In genomic region chr2:19352946-19353720, GRCh38 we compare ENCODE assay signal across 28 cellular contexts. TPM values are rescaled to one million over a fixed set of nuclear protein-coding genes. Genes with fewer than 3 reads are reported as not detected.
DNase-seq lines count a peak whose midpoint lies in the region; ATAC-seq and TF ChIP-seq lines count a peak whose summit lies in the region.
"Had no signal": no experiment of that assay in that cellular context is flagged by ENCODE, and none has a peak within 500 bp of the region (broad histone marks: within the 10 kb centered on the region; RNA-seq: fewer than 3 reads in every experiment).

No MANE protein-coding gene starts in this region.

- H3K4me1 ChIP-seq in endodermal cell (ENCODE audit: control insufficient read depth, insufficient read depth, low read length) (peaks cover 3% of the 10 kb centered on the region), mesendoderm (ENCODE audit: control insufficient read depth, low read depth, low read length) (peaks cover 7% of the 10 kb centered on the region)

- H3K56ac ChIP-seq in mesendoderm (ENCODE audit: low read length): no peak overlapping the region

- no peak overlapping the region for H2BK5ac ChIP-seq in mesendoderm (ENCODE audit: low read length)

- no peak overlapping the region for H3K4ac ChIP-seq in mesendoderm (ENCODE audit: low read depth, low read length)

- no peak overlapping the region for H3K4me3 Mint-ChIP-seq in activated CD4-positive, alpha-beta T cell treated with anti-CD3 and anti-CD28 coated beads for 36 hours
- no peak overlapping the region for H3K4me3 Mint-ChIP-seq in endodermal cell
- peak overlapping the region; percentile 60 for H3K4me3 Mint-ChIP-seq in type B pancreatic cell
- H3K4me3 Mint-ChIP-seq: activated T-helper 1 cell treated with anti-CD3 and anti-CD28 coated beads, Interleukin-12 subunit alpha, Interleukin-12 subunit beta, Interleukin-2, Interleukin-4 antibody, amounts not matched to agents 30 ng/mL and 10 ng/mL and 1 ng/mL, durations not matched to agents 14 hours and 24 hours and 36 hours; CD8-positive, alpha-beta T cell; central memory CD8-positive, alpha-beta T cell had no signal

- H3K9me3 Mint-ChIP-seq in activated CD4-positive, alpha-beta T cell treated with anti-CD3 and anti-CD28 coated beads for 36 hours (ENCODE audit: low read depth): no peaks in the 10 kb centered on the region
- H3K9me3 Mint-ChIP-seq in endodermal cell (no peaks in the 10 kb centered on the region), type B pancreatic cell (no peaks in the 10 kb centered on the region)
- H3K9me3 Mint-ChIP-seq: activated naive CD4-positive, alpha-beta T cell treated with anti-CD3 and anti-CD28 coated beads, Interleukin-2, amount 50 U/mL, for 24 hours; activated T-helper 1 cell treated with anti-CD3 and anti-CD28 coated beads, Interleukin-12 subunit alpha, Interleukin-12 subunit beta, Interleukin-2, Interleukin-4 antibody, amounts not matched to agents 30 ng/mL and 10 ng/mL and 1 ng/mL, durations not matched to agents 14 hours and 24 hours and 36 hours; CD8-positive, alpha-beta T cell; central memory CD8-positive, alpha-beta T cell had no signal

- DNase-seq in activated CD4-positive, alpha-beta T cell treated with anti-CD3 and anti-CD28 coated beads for 36 hours: peak; percentile 10
- no peak for DNase-seq in activated CD4-positive, alpha-beta T cell treated with anti-CD3 and anti-CD28 coated beads, Interleukin-2, amount 50 U/mL, for 1 hour
- peak; percentile 73 for DNase-seq in endodermal cell
- DNase-seq in mesendoderm: peak; percentile 44
- no peak for DNase-seq in type B pancreatic cell (ENCODE audit: extremely low spot score, unreplicated experiment)
- no peak for DNase-seq in WERI-Rb-1
- no peak for DNase-seq in CD1c-positive myeloid dendritic cell (ENCODE audit: extremely low spot score)
- DNase-seq: 8988T; activated CD4-positive, alpha-beta T cell treated with anti-CD3 and anti-CD28 coated beads, Interleukin-2, amount 50 U/mL, for 4 hours; CD8-positive, alpha-beta T cell; DMS153; erythroblast; lower lobe of right lung; NCI-H1048; NCI-H1694 treated with DMSO at 0.1 percent for 48 hours; NCI-H2171 treated with DMSO at 0.1 percent for 48 hours; NCI-H524 treated with DMSO at 0.1 percent for 48 hours; SIG-M5; stimulated activated CD4-positive, alpha-beta T cell treated with anti-CD3 and anti-CD28 coated beads, Interleukin-1b, Interleukin-23, amount 100 ng/mL, for 48 hours; upper lobe of right lung had no signal

- TF ChIP-seq CTCF in endodermal cell (conservative IDR thresholded peaks at IDR 0.05) (peak; percentile 38), type B pancreatic cell (conservative IDR thresholded peaks at IDR 0.05) (no peak), WERI-Rb-1 (IDR thresholded peaks at IDR 0.05; ENCODE audit: low read depth, low read length) (no peak)

- no peak overlapping the region for H4K5ac ChIP-seq in mesendoderm (ENCODE audit: low read length)

- peaks cover 1% of the 10 kb centered on the region for H3K36me3 Mint-ChIP-seq in activated CD4-positive, alpha-beta T cell treated with anti-CD3 and anti-CD28 coated beads for 36 hours (ENCODE audit: low read depth)
- H3K36me3 Mint-ChIP-seq in endodermal cell (ENCODE audit: low read depth) (no peaks in the 10 kb centered on the region), type B pancreatic cell (peaks cover 37% of the 10 kb centered on the region)
- H3K36me3 Mint-ChIP-seq: activated naive CD4-positive, alpha-beta T cell treated with anti-CD3 and anti-CD28 coated beads, Interleukin-2, amount 50 U/mL, for 24 hours; CD8-positive, alpha-beta T cell had no signal

- H2BK15ac ChIP-seq in mesendoderm (replicated peaks; ENCODE audit: low read depth): no peak overlapping the region

- no peak overlapping the region for H3K4me2 ChIP-seq in mesendoderm (ENCODE audit: low read length)

- H3K9me3 ChIP-seq in endodermal cell (ENCODE audit: control insufficient read depth, low read length): no peaks in the 10 kb centered on the region
- peaks cover 28% of the 10 kb centered on the region for H3K9me3 ChIP-seq in WERI-Rb-1 (ENCODE audit: severe bottlenecking)
- H3K9me3 ChIP-seq: lower lobe of right lung, upper lobe of right lung had no signal

- intact Hi-C loops in activated CD4-positive, alpha-beta T cell treated with anti-CD3 and anti-CD28 coated beads for 36 hours (cut with DNase I, micrococcal nuclease): loop anchor here in 1 of 2 experiments (5.0 kb wide), 2 partner anchors 1104 to 1314 kb away; partner anchors contain the start of gene GDF7

- H3K18ac ChIP-seq in mesendoderm (ENCODE audit: low read length): no peak overlapping the region

- H4K8ac ChIP-seq in mesendoderm (ENCODE audit: low read depth, low read length): no peak overlapping the region

- H3K4me1 Mint-ChIP-seq in activated CD4-positive, alpha-beta T cell treated with anti-CD3 and anti-CD28 coated beads for 36 hours: peaks cover 38% of the 10 kb centered on the region
- H3K4me1 Mint-ChIP-seq in endodermal cell (peaks cover 22% of the 10 kb centered on the region), type B pancreatic cell (ENCODE audit: unreplicated experiment) (peaks cover 30% of the 10 kb centered on the region)

- H2AK5ac ChIP-seq in mesendoderm (ENCODE audit: low read length): no peak overlapping the region

- peaks cover 76% of the 10 kb centered on the region for H3K27me3 Mint-ChIP-seq in activated CD4-positive, alpha-beta T cell treated with anti-CD3 and anti-CD28 coated beads for 36 hours
- H3K27me3 Mint-ChIP-seq in endodermal cell (ENCODE audit: insufficient read depth) (peaks cover 100% of the 10 kb centered on the region), type B pancreatic cell (peaks cover 87% of the 10 kb centered on the region)

- H3K27ac ChIP-seq in endodermal cell (ENCODE audit: low read depth, low read length): no peak overlapping the region
- H3K27ac ChIP-seq in mesendoderm (ENCODE audit: low read depth, low read length): no peak overlapping the region
- no peak overlapping the region for H3K27ac ChIP-seq in WERI-Rb-1
- H3K27ac ChIP-seq: lower lobe of right lung, skin epidermis, upper lobe of right lung had no signal

- POLR2A ChIA-PET in activated CD4-positive, alpha-beta T cell treated with anti-CD3 and anti-CD28 coated beads for 36 hours (lab: Charles Lee): no interaction called here

- ATAC-seq in activated CD4-positive, alpha-beta T cell treated with anti-CD3 and anti-CD28 coated beads for 36 hours: no peak
- ATAC-seq in HG03457 (IDR thresholded peaks at IDR 0.05; ENCODE audit: unreplicated experiment): no peak
- ATAC-seq: CD8-positive, alpha-beta T cell; lower lobe of right lung; Panc1; upper lobe of right lung had no signal

- H3K36me3 ChIP-seq in endodermal cell (ENCODE audit: control insufficient read depth, insufficient read depth, low read length) (no peaks in the 10 kb centered on the region), mesendoderm (ENCODE audit: control insufficient read depth, insufficient read depth, low read length) (no peaks in the 10 kb centered on the region), WERI-Rb-1 (no peaks in the 10 kb centered on the region)
- H3K36me3 ChIP-seq: upper lobe of right lung had no signal

- H3K4me3 ChIP-seq in endodermal cell (ENCODE audit: low read length): no peak overlapping the region
- H3K4me3 ChIP-seq in mesendoderm (ENCODE audit: low read length): no peak overlapping the region
- H3K4me3 ChIP-seq in WERI-Rb-1 (ENCODE audit: low read depth, low read length): no peak overlapping the region
- H3K4me3 ChIP-seq: lower lobe of right lung, skin epidermis, upper lobe of right lung had no signal

- no peak overlapping the region for H3K9ac ChIP-seq in endodermal cell (ENCODE audit: extremely low read depth, low read length, poor library complexity, severe bottlenecking)
- H3K9ac ChIP-seq in mesendoderm (ENCODE audit: low read length): no peak overlapping the region

- no peaks in the 10 kb centered on the region for H3K79me2 ChIP-seq in mesendoderm (ENCODE audit: control insufficient read depth, insufficient read depth, low read length)

- no peaks in the 10 kb centered on the region for H3K79me1 ChIP-seq in mesendoderm (ENCODE audit: low read length)

- H2BK120ac ChIP-seq in mesendoderm (ENCODE audit: low read depth, low read length): no peak overlapping the region

- WGBS in endodermal cell (ENCODE audit: insufficient coverage in 1 of 2, insufficient read length in 1 of 2), 2 experiments: 14 to 22% methylated on average over 24 to 40 of the region's 40 CpGs
- WGBS in mesendoderm (ENCODE audit: extremely low coverage, insufficient coverage, low lambda C conversion rate): no CpG with 5 or more reads among the region's 40 CpGs

- H3K27ac Mint-ChIP-seq in activated CD4-positive, alpha-beta T cell treated with anti-CD3 and anti-CD28 coated beads for 36 hours: no peak overlapping the region
- H3K27ac Mint-ChIP-seq in endodermal cell (no peak overlapping the region), type B pancreatic cell (peak overlapping the region; percentile 39)
- H3K27ac Mint-ChIP-seq: activated naive CD4-positive, alpha-beta T cell treated with anti-CD3 and anti-CD28 coated beads, Interleukin-2, amount 50 U/mL, for 24 hours; activated T-helper 1 cell treated with anti-CD3 and anti-CD28 coated beads, Interleukin-12 subunit alpha, Interleukin-12 subunit beta, Interleukin-2, Interleukin-4 antibody, amounts not matched to agents 30 ng/mL and 10 ng/mL and 1 ng/mL, durations not matched to agents 14 hours and 24 hours and 36 hours; CD8-positive, alpha-beta T cell had no signal

- CTCF ChIA-PET in activated CD4-positive, alpha-beta T cell treated with anti-CD3 and anti-CD28 coated beads for 36 hours (lab: Charles Lee): interaction anchor here (0.7 to 1.6 kb wide), 3 partner anchors 9 to 968 kb away, joined by 3 to 5 read pairs (median 3); no protein-coding TSS in a partner anchor

- H3K27me3 ChIP-seq in endodermal cell (ENCODE audit: control insufficient read depth, insufficient read depth, low read length, poor library complexity, severe bottlenecking) (peaks cover 99% of the 10 kb centered on the region), mesendoderm (ENCODE audit: insufficient read depth, low read length, poor library complexity) (peaks cover 74% of the 10 kb centered on the region), WERI-Rb-1 (ENCODE audit: insufficient read depth, low read depth, severe bottlenecking) (peaks cover 96% of the 10 kb centered on the region)

- H3K23ac ChIP-seq in mesendoderm (ENCODE audit: low read length): no peak overlapping the region

RNA-seq across cellular contexts. Expression of gene OSR1, which starts 5.3 kb away (rescaled TPM):
- not detected for total RNA-seq in activated CD4-positive, alpha-beta T cell treated with anti-CD3 and anti-CD28 coated beads for 36 hours
- total RNA-seq in endodermal cell: not detected
- 0.82 TPM for polyA plus RNA-seq in endodermal cell (2013, experiment 1 of 2)
- polyA plus RNA-seq in endodermal cell (2013, experiment 2 of 2): 0.46 TPM
- 0.04 TPM for polyA plus RNA-seq in mesendoderm (2013, experiment 1 of 2)
- 0.08 TPM for polyA plus RNA-seq in mesendoderm (2013, experiment 2 of 2)
- 9.5 and 55.7 TPM in 2 replicates for total RNA-seq in type B pancreatic cell (ENCODE audit: low replicate concordance)
- total RNA-seq: activated T-helper 1 cell treated with anti-CD3 and anti-CD28 coated beads, Interleukin-12 subunit alpha, Interleukin-12 subunit beta, Interleukin-2, Interleukin-4 antibody, amounts not matched to agents 30 ng/mL and 10 ng/mL and 1 ng/mL, durations not matched to agents 14 hours and 24 hours and 36 hours; CD8-positive, alpha-beta T cell; pulmonary artery endothelial cell; T-helper 1 cell treated with Interleukin-12 subunit alpha and Interleukin-12 subunit beta and Interleukin-4 antibody, amounts not matched to agents 30 ng/mL and 1 ng/mL, for 36 hours had no signal

Comparison
In these comparisons a context has a peak if more than half of its experiments do, and no peak if none do; other contexts are left out.
1. DNase-seq: peak in activated CD4-positive, alpha-beta T cell treated with anti-CD3 and anti-CD28 coated beads for 36 hours (single experiment), endodermal cell (single experiment) and mesendoderm (single experiment); none in activated CD4-positive, alpha-beta T cell treated with anti-CD3 and anti-CD28 coated beads, Interleukin-2, amount 50 U/mL, for 1 hour (single experiment), type B pancreatic cell (single experiment), WERI-Rb-1 (single experiment) and CD1c-positive myeloid dendritic cell (single experiment).